21 cellular contexts compared by ENCODE assay signal in genomic region chr4:3512279-3512678, GRCh38. TPM values are rescaled to one million over a fixed set of nuclear protein-coding genes. Genes with fewer than 3 reads are reported as not detected.
A peak's percentile ranks its signal among the peaks of the same experiment; 100 is the strongest.
DNase-seq lines count a peak whose midpoint lies in the region; ATAC-seq and TF ChIP-seq lines count a peak whose summit lies in the region.
"Had no signal": no experiment of that assay in that cellular context is flagged by ENCODE, and none has a peak within 500 bp of the region (broad histone marks: within the 10 kb centered on the region; RNA-seq: fewer than 3 reads in every experiment).

No MANE protein-coding gene starts in this region.

- DNase-seq in Right ventricle myocardium superior (no peak), right atrium auricular region (ENCODE audit: low spot score) (no peak), glutamatergic neuron (peak; percentile 15), left ventricle myocardium inferior (no peak), sciatic nerve (ENCODE audit: low spot score) (no peak), germinal center (ENCODE audit: low spot score) (no peak), kidney tubule cell (ENCODE audit: low spot score) (no peak), HT-29 (ENCODE audit: low spot score) (no peak)
- DNase-seq: 8988T, DMS153, DMS79, GDM1, GOT3, H7, HFFc6 had no signal

- H3K4me3 Mint-ChIP-seq in glutamatergic neuron (ENCODE audit: unreplicated experiment): no peak overlapping the region
- H3K4me3 Mint-ChIP-seq: CD14-positive monocyte; CD4-positive, alpha-beta memory T cell; HFFc6 had no signal

- H3K36me3 Mint-ChIP-seq in glutamatergic neuron (ENCODE audit: unreplicated experiment): peaks cover 4% of the 10 kb centered on the region

- ATAC-seq in Right ventricle myocardium superior (ENCODE audit: poor library complexity) (peak; percentile 62), sciatic nerve (peak; percentile 21)
- ATAC-seq: HCT116 had no signal

- intact Hi-C loops in Right ventricle myocardium superior (cut with DNase I) (loop anchor here (10.0 kb wide), 1 partner anchor 167 kb away; no protein-coding TSS in a partner anchor), left ventricle myocardium inferior (cut with micrococcal nuclease) (no loop called here), sciatic nerve (cut with DNase I) (no loop called here)

- H3K4me3 ChIP-seq in right atrium auricular region (no peak overlapping the region), left ventricle myocardium inferior (no peak overlapping the region)
- H3K4me3 ChIP-seq: BLaER1 had no signal

- peaks cover 92% of the 10 kb centered on the region for H3K36me3 ChIP-seq in right atrium auricular region
- peaks cover 87% of the 10 kb centered on the region for H3K36me3 ChIP-seq in left ventricle myocardium inferior

- peaks cover 3% of the 10 kb centered on the region for H3K27me3 Mint-ChIP-seq in glutamatergic neuron (ENCODE audit: unreplicated experiment)
- H3K27me3 Mint-ChIP-seq: CD4-positive, alpha-beta memory T cell had no signal

- no peak overlapping the region for H3K27ac Mint-ChIP-seq in glutamatergic neuron (ENCODE audit: unreplicated experiment)
- H3K27ac Mint-ChIP-seq: HFFc6 had no signal

- TF ChIP-seq CTCF in right atrium auricular region (IDR thresholded peaks at IDR 0.05): no peak
- TF ChIP-seq CTCF in glutamatergic neuron (IDR thresholded peaks at IDR 0.05; ENCODE audit: partially characterized antibody, unreplicated experiment): no peak
- peak; percentile 12 for TF ChIP-seq CTCF in left ventricle myocardium inferior (IDR thresholded peaks at IDR 0.05; ENCODE audit: borderline replicate concordance)

- H3K27ac ChIP-seq in right atrium auricular region (no peak overlapping the region), left ventricle myocardium inferior (replicated peaks) (peak overlapping the region; percentile 3)
- H3K27ac ChIP-seq: BLaER1, HL-60 had no signal

- H3K9me3 ChIP-seq in right atrium auricular region (no peaks in the 10 kb centered on the region), left ventricle myocardium inferior (replicated peaks) (no peaks in the 10 kb centered on the region)
- H3K9me3 ChIP-seq: BLaER1 had no signal

- no peaks in the 10 kb centered on the region for H3K4me1 Mint-ChIP-seq in glutamatergic neuron (ENCODE audit: low read depth, unreplicated experiment)

- peaks cover 5% of the 10 kb centered on the region for H3K9me3 Mint-ChIP-seq in glutamatergic neuron (ENCODE audit: unreplicated experiment)
- H3K9me3 Mint-ChIP-seq: HFFc6 had no signal

- H3K4me1 ChIP-seq in right atrium auricular region: no peaks in the 10 kb centered on the region
- H3K4me1 ChIP-seq in left ventricle myocardium inferior: peaks cover 8% of the 10 kb centered on the region
- H3K4me1 ChIP-seq: BLaER1 had no signal

- no peaks in the 10 kb centered on the region for H3K27me3 ChIP-seq in right atrium auricular region
- no peaks in the 10 kb centered on the region for H3K27me3 ChIP-seq in left ventricle myocardium inferior (ENCODE audit: low read depth)
- H3K27me3 ChIP-seq: BLaER1 had no signal

RNA-seq across cellular contexts. Expression of gene LRPAP1, which starts 19.9 kb away (rescaled TPM):
- total RNA-seq in Right ventricle myocardium superior: 280 TPM
- 100 to 1,000 TPM; 256 to 321 TPM for total RNA-seq in right atrium auricular region
- total RNA-seq in glutamatergic neuron (ENCODE audit: unreplicated experiment): 68.5 TPM
- 297 TPM for total RNA-seq in left ventricle myocardium inferior
- 105 TPM for total RNA-seq in sciatic nerve
- total RNA-seq in HT-29 (2014; rRNA removed; shearing (Covaris generic)): 156 and 190 TPM in 2 replicates

RNA-seq across cellular contexts. Expression of gene DOK7, which starts 49.2 kb away (rescaled TPM):
- total RNA-seq in Right ventricle myocardium superior (33.7 TPM), right atrium auricular region (10 to 100 TPM; 31.0 to 68.9 TPM), glutamatergic neuron (ENCODE audit: unreplicated experiment) (5.1 TPM), left ventricle myocardium inferior (46.7 TPM), sciatic nerve (not detected)
- total RNA-seq in HT-29 (2014; rRNA removed; shearing (Covaris generic)): 16.1 and 17.6 TPM in 2 replicates
- total RNA-seq: A673; CD4-positive, alpha-beta memory T cell; HFFc6 had no signal
